10 cellular contexts compared by ENCODE assay signal in the genomic region with DNA sequence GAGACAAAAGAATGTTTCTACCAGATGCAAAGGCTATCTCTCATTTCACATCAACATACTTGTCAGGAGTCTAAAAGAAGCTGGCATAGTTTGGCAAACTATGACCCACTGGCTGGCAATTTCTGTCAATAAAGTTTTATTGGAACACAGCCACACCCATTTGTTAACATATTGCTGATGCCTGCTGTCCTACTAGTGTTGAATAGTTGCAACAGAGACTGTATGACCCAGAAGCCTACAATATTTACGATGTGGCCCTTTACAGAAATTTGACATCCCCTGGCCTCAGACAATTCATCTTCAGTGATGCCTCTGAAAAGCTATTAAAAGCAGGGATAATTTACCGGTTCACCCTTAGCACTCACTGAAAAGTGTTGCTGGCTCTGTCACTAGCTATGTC.
DNase-seq lines count a peak whose midpoint lies in the region; ATAC-seq and TF ChIP-seq lines count a peak whose summit lies in the region.
"Had no signal": no experiment of that assay in that cellular context is flagged by ENCODE, and none has a peak within 500 bp of the region (broad histone marks: within the 10 kb centered on the region; RNA-seq: fewer than 3 reads in every experiment).

No MANE protein-coding gene starts in this region.

- peaks cover 13% of the 10 kb centered on the region for H3K9me3 Mint-ChIP-seq in activated naive CD4-positive, alpha-beta T cell treated with anti-CD3 and anti-CD28 coated beads, Interleukin-2, amount 50 U/mL, for 24 hours
- H3K9me3 Mint-ChIP-seq: effector memory CD8-positive, alpha-beta T cell had no signal

- DNase-seq in activated naive CD4-positive, alpha-beta T cell (lab: John Stamatoyannopoulos, UW): no peak
- DNase-seq in ascending aorta (ENCODE audit: low spot score in 2 of 2) (no peak), tibial artery (no peak), anterior cingulate cortex (lab: John Stamatoyannopoulos, UW) (no peak)
- DNase-seq: effector memory CD8-positive, alpha-beta T cell had no signal

- peaks cover 97% of the 10 kb centered on the region for H3K4me1 Mint-ChIP-seq in activated naive CD4-positive, alpha-beta T cell treated with anti-CD3 and anti-CD28 coated beads, Interleukin-2, amount 50 U/mL, for 24 hours

- H3K27me3 Mint-ChIP-seq in activated naive CD4-positive, alpha-beta T cell treated with anti-CD3 and anti-CD28 coated beads, Interleukin-2, amount 50 U/mL, for 24 hours: no peaks in the 10 kb centered on the region
- H3K27me3 Mint-ChIP-seq: effector memory CD8-positive, alpha-beta T cell had no signal

- H3K9me3 ChIP-seq in ascending aorta (no peaks in the 10 kb centered on the region), muscle layer of colon (ENCODE audit: low read length) (no peaks in the 10 kb centered on the region), tibial artery (no peaks in the 10 kb centered on the region)

- H3K36me3 Mint-ChIP-seq in activated naive CD4-positive, alpha-beta T cell treated with anti-CD3 and anti-CD28 coated beads, Interleukin-2, amount 50 U/mL, for 24 hours: peaks cover 79% of the 10 kb centered on the region

- H3K4me3 Mint-ChIP-seq in activated naive CD4-positive, alpha-beta T cell treated with anti-CD3 and anti-CD28 coated beads, Interleukin-2, amount 50 U/mL, for 24 hours: peak overlapping the region; percentile 66
- H3K4me3 Mint-ChIP-seq: CD14-positive monocyte had no signal

- ATAC-seq in HG03135 (IDR thresholded peaks at IDR 0.05; ENCODE audit: unreplicated experiment): no peak
- no peak for ATAC-seq in HG03196 (IDR thresholded peaks at IDR 0.05; ENCODE audit: unreplicated experiment)
- ATAC-seq: effector memory CD8-positive, alpha-beta T cell had no signal

- peak overlapping the region; percentile 0 to 78 for H3K4me3 ChIP-seq in ascending aorta
- H3K4me3 ChIP-seq in muscle layer of colon (ENCODE audit: low read depth in 1 of 2, low read length in 2 of 2): peak overlapping the region in 1 of 2 donors; percentile 24
- H3K4me3 ChIP-seq in tibial artery: peak overlapping the region; percentile 9 to 38

- H3K9ac ChIP-seq in muscle layer of colon (ENCODE audit: low read length): no peak overlapping the region

- H3K27ac Mint-ChIP-seq in activated naive CD4-positive, alpha-beta T cell treated with anti-CD3 and anti-CD28 coated beads, Interleukin-2, amount 50 U/mL, for 24 hours: no peak overlapping the region

- H3K36me3 ChIP-seq in ascending aorta (peaks cover 35 to 84% of the 10 kb centered on the region in 2 donors), muscle layer of colon (ENCODE audit: insufficient read depth, low read length) (peaks cover 48% of the 10 kb centered on the region), tibial artery (peaks cover 43 to 74% (median 58%) of the 10 kb centered on the region in 3 donors)

- H3K27ac ChIP-seq in ascending aorta: peak overlapping the region; percentile 95 to 97
- H3K27ac ChIP-seq in muscle layer of colon (ENCODE audit: low read depth, low read length): peak overlapping the region; percentile 83
- peak overlapping the region; percentile 88 to 96 for H3K27ac ChIP-seq in tibial artery

- H3K4me1 ChIP-seq in ascending aorta: peaks cover 14 to 76% of the 10 kb centered on the region in 2 donors
- H3K4me1 ChIP-seq in muscle layer of colon (ENCODE audit: insufficient read depth, low read length): peaks cover 77% of the 10 kb centered on the region
- H3K4me1 ChIP-seq in tibial artery: peaks cover 0 to 100% (median 73%) of the 10 kb centered on the region in 4 donors

- no peaks in the 10 kb centered on the region for H3K27me3 ChIP-seq in ascending aorta
- no peaks in the 10 kb centered on the region for H3K27me3 ChIP-seq in muscle layer of colon (ENCODE audit: control insufficient read depth in 1 of 2, insufficient read depth in 2 of 2, low read length in 2 of 2)
- H3K27me3 ChIP-seq in tibial artery: no peaks in the 10 kb centered on the region

- TF ChIP-seq CTCF in ascending aorta (IDR thresholded peaks at IDR 0.05): no peak
- no peak for TF ChIP-seq CTCF in tibial artery (IDR thresholded peaks at IDR 0.05)

- intact Hi-C loops in ascending aorta (cut with DNase I): loop anchor here (10.0 kb wide), 1 partner anchor 318 kb away; the partner anchor contains the start of gene ZNF365
- intact Hi-C loops in tibial artery (cut with DNase I; ENCODE audit: low total_unique reads): no loop called here
